In genomic region chr4:185909959-185910358, GRCh38 we compare ENCODE assay signal across 17 cellular contexts.
DNase-seq lines count a peak whose midpoint lies in the region; ATAC-seq and TF ChIP-seq lines count a peak whose summit lies in the region.
"Had no signal": no experiment of that assay in that cellular context is flagged by ENCODE, and none has a peak within 500 bp of the region (broad histone marks: within the 10 kb centered on the region; RNA-seq: fewer than 3 reads in every experiment).

No MANE protein-coding gene starts in this region.

- peaks cover 4% of the 10 kb centered on the region for H3K27me3 Mint-ChIP-seq in glutamatergic neuron (ENCODE audit: unreplicated experiment)
- no peaks in the 10 kb centered on the region for H3K27me3 Mint-ChIP-seq in stimulated activated memory B cell treated with anti-CD40 and anti-IgM and Interleukin-4, amounts not matched to agents 10 μg/mL and 1 μg/mL and 100 μg/mL, for 72 hours
- H3K27me3 Mint-ChIP-seq: CD4-positive, alpha-beta T cell had no signal

- H3K27ac Mint-ChIP-seq in glutamatergic neuron (ENCODE audit: unreplicated experiment) = peak overlapping the region; percentile 49
- H3K27ac Mint-ChIP-seq in stimulated activated memory B cell treated with anti-CD40 and anti-IgM and Interleukin-4, amounts not matched to agents 10 μg/mL and 1 μg/mL and 100 μg/mL, for 72 hours = no peak overlapping the region
- H3K27ac Mint-ChIP-seq: B cell; CD4-positive, alpha-beta T cell had no signal

- DNase-seq in COLO829 (ENCODE audit: low spot score) (peak; percentile 40), SK-MEL-5 (ENCODE audit: low read depth, low spot score) (peak; percentile 25), glutamatergic neuron (no peak), renal cortical epithelial cell (ENCODE audit: low read depth) (peak; percentile 35)
- no peak for DNase-seq in stimulated activated CD4-positive, alpha-beta T cell treated with anti-CD3 and anti-CD28 coated beads, Interleukin-4, amount 100 ng/mL, for 4 hours
- no peak for DNase-seq in activated CD4-positive, alpha-beta T cell treated with anti-CD3 and anti-CD28 coated beads, Interleukin-2, amount 50 U/mL, for 1 hour
- DNase-seq: 8988T; ACHN; C1 segment of cervical spinal cord; CD4-positive, alpha-beta T cell; DMS153; DMS79 treated with DMSO at 0.1 percent for 48 hours; EL; GM23248; H9 had no signal

- H3K4me1 Mint-ChIP-seq in glutamatergic neuron (ENCODE audit: low read depth, unreplicated experiment) = peaks cover 7% of the 10 kb centered on the region
- no peaks in the 10 kb centered on the region for H3K4me1 Mint-ChIP-seq in stimulated activated memory B cell treated with anti-CD40 and anti-IgM and Interleukin-4, amounts not matched to agents 10 μg/mL and 1 μg/mL and 100 μg/mL, for 72 hours
- H3K4me1 Mint-ChIP-seq: B cell had no signal

- in situ Hi-C loops in SK-MEL-5 (cut with HindIII; ENCODE audit: low pct_unique_long_range_greater_than_20kb, low sequenced_read_pairs) = no loop called here

- no peaks in the 10 kb centered on the region for H3K36me3 Mint-ChIP-seq in glutamatergic neuron (ENCODE audit: unreplicated experiment)
- no peaks in the 10 kb centered on the region for H3K36me3 Mint-ChIP-seq in stimulated activated memory B cell treated with anti-CD40 and anti-IgM and Interleukin-4, amounts not matched to agents 10 μg/mL and 1 μg/mL and 100 μg/mL, for 72 hours

- TF ChIP-seq CTCF in glutamatergic neuron (IDR thresholded peaks at IDR 0.05; ENCODE audit: partially characterized antibody, unreplicated experiment) = no peak

- peaks cover 4% of the 10 kb centered on the region for H3K9me3 Mint-ChIP-seq in glutamatergic neuron (ENCODE audit: unreplicated experiment)
- H3K9me3 Mint-ChIP-seq in stimulated activated memory B cell treated with anti-CD40 and anti-IgM and Interleukin-4, amounts not matched to agents 10 μg/mL and 1 μg/mL and 100 μg/mL, for 72 hours = no peaks in the 10 kb centered on the region
- H3K9me3 Mint-ChIP-seq: CD4-positive, alpha-beta T cell; H9 had no signal

- ATAC-seq in stimulated activated memory B cell treated with anti-CD40 and anti-IgM and Interleukin-4, amounts not matched to agents 10 μg/mL and 1 μg/mL and 100 μg/mL, for 72 hours = no peak

- H3K4me3 Mint-ChIP-seq in glutamatergic neuron (ENCODE audit: unreplicated experiment) = no peak overlapping the region
- H3K4me3 Mint-ChIP-seq in stimulated activated memory B cell treated with anti-CD40 and anti-IgM and Interleukin-4, amounts not matched to agents 10 μg/mL and 1 μg/mL and 100 μg/mL, for 72 hours = no peak overlapping the region
- H3K4me3 Mint-ChIP-seq: B cell; CD4-positive, alpha-beta T cell; H9 had no signal

Comparison
In these comparisons a context has a peak if more than half of its experiments do, and no peak if none do; other contexts are left out.
1. DNase-seq: peak in COLO829 (single experiment), SK-MEL-5 (single experiment) and renal cortical epithelial cell (single experiment); none in glutamatergic neuron (single experiment), stimulated activated CD4-positive, alpha-beta T cell treated with anti-CD3 and anti-CD28 coated beads, Interleukin-4, amount 100 ng/mL, for 4 hours (0 of 2) and activated CD4-positive, alpha-beta T cell treated with anti-CD3 and anti-CD28 coated beads, Interleukin-2, amount 50 U/mL, for 1 hour (single experiment).